8 cellular contexts compared by ENCODE assay signal in the genomic region with DNA sequence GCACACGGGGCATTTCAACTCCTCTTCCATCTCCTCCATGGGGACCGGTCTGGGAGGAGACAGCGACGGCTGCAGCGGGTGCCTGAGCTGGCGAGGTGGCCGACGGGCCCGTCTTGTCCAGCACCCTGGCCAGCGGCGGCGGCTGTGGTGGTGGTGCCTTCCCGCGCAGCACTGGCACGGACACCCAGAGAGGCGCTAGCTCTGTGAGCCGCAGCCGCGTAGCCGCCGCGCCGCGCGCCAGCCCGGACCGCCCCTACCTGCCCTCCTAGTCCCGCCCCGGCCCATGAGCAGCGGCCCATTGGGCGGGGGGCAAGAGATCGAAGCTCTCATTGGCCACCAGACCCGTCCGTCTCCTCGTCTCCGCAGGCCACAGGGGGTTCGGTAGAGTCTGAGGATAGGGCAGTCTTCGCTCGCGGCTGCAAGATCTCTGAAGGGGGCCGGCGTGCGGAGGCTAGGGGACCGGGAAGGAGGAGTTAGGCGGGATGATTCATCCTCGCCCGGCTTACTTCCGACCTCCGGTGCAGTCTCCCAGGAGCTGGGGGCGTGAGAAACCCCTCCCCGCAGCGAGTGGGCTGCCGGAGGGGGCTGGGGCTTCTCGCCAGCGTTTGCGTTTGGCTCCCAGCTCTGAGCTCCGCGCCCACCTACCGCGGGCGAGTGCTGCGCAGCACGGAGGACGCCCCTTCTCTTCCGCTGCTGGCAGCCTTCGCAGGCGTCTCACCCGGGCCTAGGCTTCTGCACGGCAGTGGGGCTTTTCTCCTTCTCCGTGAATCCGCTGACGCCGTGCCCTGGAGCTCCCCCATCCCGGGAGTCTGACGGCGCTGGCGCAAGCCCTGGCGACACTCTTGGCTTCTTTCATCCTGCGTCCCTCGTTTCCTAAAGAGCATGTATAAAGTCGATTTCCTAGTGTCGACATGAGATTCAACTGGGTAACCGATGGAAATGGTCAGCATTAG. TPM values are rescaled to one million over a fixed set of nuclear protein-coding genes. Genes with fewer than 3 reads are reported as not detected.
DNase-seq lines count a peak whose midpoint lies in the region; ATAC-seq, FAIRE-seq and TF ChIP-seq lines count a peak whose summit lies in the region.

A gene (minus strand): TSS at position 205 of the 953 bp plus-strand sequence. CDS start 166 bp downstream, at position 39.

- peak; percentile 99 for DNase-seq in A673 (ENCODE audit: low spot score)
- peak; percentile 99 for DNase-seq in NCI-H2227 (lab: John Stamatoyannopoulos, UW; ENCODE audit: unreplicated experiment)
- DNase-seq in activated B cell treated with CpG ODN at 0.5 μM for 24 hours, result peak; percentile 88
- peak; percentile 84 to 99 (median 98) for DNase-seq in caudate nucleus (lab: John Stamatoyannopoulos, UW)
- DNase-seq in immature natural killer cell, result peak; percentile 75 to 82 (median 81)
- peak; percentile 73 for DNase-seq in small intestine

- H3K9me3 ChIP-seq in A673 (ENCODE audit: low read depth, low read length, poor library complexity, severe bottlenecking) (no peaks in the 10 kb centered on the region), small intestine (ENCODE audit: control insufficient read depth, low read depth) (no peaks in the 10 kb centered on the region)

- peak within 1 kb of the TSS; percentile 69 for H3K4me3 ChIP-seq in A673 (ENCODE audit: low read depth, low read length, poor library complexity, severe bottlenecking)
- peak within 1 kb of the TSS; percentile 44 to 60 for H3K4me3 ChIP-seq in small intestine (ENCODE audit: low read depth in 1 of 2, low read length in 2 of 2)

- 0 to 1% (median 1%) methylated on average over 71 to 83 of the region's 83 CpGs for WGBS in small intestine, 3 donors

- BruUV-seq in A673 (replicated peaks; lab: Mats Ljungman, UMichigan), result no TSS peak

- FAIRE-seq in small intestine (lab: Jason Lieb, UNC), result no peak

- TF ChIP-seq CTCF in A673 (conservative IDR thresholded peaks at IDR 0.05; ENCODE audit: low read depth, low read length), result no peak
- no peak for TF ChIP-seq CTCF in activated B cell treated with CpG ODN at 0.5 μM for 24 hours (IDR thresholded peaks at IDR 0.05)

- H3K27ac ChIP-seq in A673 (ENCODE audit: low read depth, low read length, poor library complexity, severe bottlenecking), result peak within 1 kb of the TSS; percentile 73
- peak within 1 kb of the TSS; percentile 96 for H3K27ac ChIP-seq in caudate nucleus (ENCODE audit: low read depth, low read length)
- H3K27ac ChIP-seq in small intestine (ENCODE audit: low read depth in 1 of 2, low read length in 1 of 2), result peak within 1 kb of the TSS in 1 of 2 donors; percentile 70

- H3K9me3 Mint-ChIP-seq in activated B cell treated with CpG ODN at 0.5 μM for 24 hours (no peaks in the 10 kb centered on the region), immature natural killer cell (no peaks in the 10 kb centered on the region)

- peaks cover 14% of the 10 kb centered on the region for H3K4me1 ChIP-seq in A673 (ENCODE audit: insufficient read depth, low read length, poor library complexity, severe bottlenecking)
- peaks cover 0 to 3% of the 10 kb centered on the region in 2 donors for H3K4me1 ChIP-seq in small intestine (ENCODE audit: control insufficient read depth in 2 of 2, insufficient read depth in 1 of 2, low read depth in 1 of 2, low read length in 1 of 2)

- H3K4me3 Mint-ChIP-seq in activated B cell treated with CpG ODN at 0.5 μM for 24 hours (peak within 1 kb of the TSS; percentile 91), immature natural killer cell (peak within 1 kb of the TSS; percentile 88 to 92 (median 91))

- peaks cover 3% of the 10 kb centered on the region for H3K36me3 Mint-ChIP-seq in activated B cell treated with CpG ODN at 0.5 μM for 24 hours (ENCODE audit: low read depth)
- no peaks in the 10 kb centered on the region for H3K36me3 Mint-ChIP-seq in immature natural killer cell

- peaks cover 26% of the 10 kb centered on the region for H3K27me3 Mint-ChIP-seq in activated B cell treated with CpG ODN at 0.5 μM for 24 hours
- peaks cover 3 to 25% (median 24%) of the 10 kb centered on the region in 3 donors for H3K27me3 Mint-ChIP-seq in immature natural killer cell (ENCODE audit: low read depth in 3 of 3)

- H3K27ac Mint-ChIP-seq in activated B cell treated with CpG ODN at 0.5 μM for 24 hours (peak within 1 kb of the TSS; percentile 18), immature natural killer cell (peak within 1 kb of the TSS in 2 of 6 donors; percentile 46 to 75)

- ATAC-seq in GM18909 (IDR thresholded peaks at IDR 0.05; ENCODE audit: poor library complexity, unreplicated experiment) (peak; percentile 99), HG03175 (IDR thresholded peaks at IDR 0.05; ENCODE audit: unreplicated experiment) (peak; percentile 98), activated B cell treated with CpG ODN at 0.5 μM for 24 hours (ENCODE audit: low read depth) (peak; percentile 98)

- H3K4me1 Mint-ChIP-seq in activated B cell treated with CpG ODN at 0.5 μM for 24 hours, result peaks cover 27% of the 10 kb centered on the region
- peaks cover 20 to 22% of the 10 kb centered on the region in 2 donors for H3K4me1 Mint-ChIP-seq in immature natural killer cell

- POLR2A ChIA-PET in A673 (lab: Charles Lee; ENCODE audit: low non-redundant PET) (interaction anchor here (0.6 kb wide), 1 partner anchor 138 kb away, joined by 4 read pairs; no protein-coding TSS in a partner anchor), activated B cell treated with CpG ODN at 0.5 μM for 24 hours (lab: Charles Lee) (interaction anchor here (0.8 to 2.2 kb wide), 6 partner anchors 8 to 303 kb away, joined by 3 to 12 read pairs (median 4); a partner anchor contains a TSS)

- H3K36me3 ChIP-seq in A673 (ENCODE audit: insufficient read depth, low read length, poor library complexity, severe bottlenecking), result no peaks in the 10 kb centered on the region
- H3K36me3 ChIP-seq in small intestine (ENCODE audit: control insufficient read depth in 2 of 2, insufficient read depth in 2 of 2, low read length in 2 of 2), result no peaks in the 10 kb centered on the region

- H3K27me3 ChIP-seq in A673 (replicated peaks; ENCODE audit: insufficient read depth, low read depth, low read length, poor library complexity) (no peaks in the 10 kb centered on the region), small intestine (ENCODE audit: control insufficient read depth in 2 of 2, insufficient read depth in 2 of 2, low read length in 2 of 2) (peaks cover 9 to 13% of the 10 kb centered on the region in 2 donors)

- CTCF ChIA-PET in A673 (lab: Charles Lee), result no interaction called here
- CTCF ChIA-PET in activated B cell treated with CpG ODN at 0.5 μM for 24 hours (lab: Charles Lee), result interaction anchor here (0.6 to 1.6 kb wide), 4 partner anchors 11 to 369 kb away, joined by 3 to 9 read pairs (median 4); no protein-coding TSS in a partner anchor

- intact Hi-C loops in A673 (cut with micrococcal nuclease; ENCODE audit: unreplicated experiment) (loop anchor here (5.0 to 10.0 kb wide), 2 partner anchors 127 to 140 kb away; no protein-coding TSS in a partner anchor), activated B cell treated with CpG ODN at 0.5 μM for 24 hours (cut with micrococcal nuclease) (loop anchor here (1.0 to 10.0 kb wide), 5 partner anchors 108 to 1457 kb away; a partner anchor contains a TSS)

RNA-seq across cellular contexts. Expression of the gene that starts here (rescaled TPM):
- total RNA-seq in A673 (2021) (6.8 and 9.8 TPM in 2 replicates), activated B cell treated with CpG ODN at 0.5 μM for 24 hours (0.24 and 0.67 TPM in 2 replicates)
- polyA plus RNA-seq in immature natural killer cell (under 1 TPM in 1 of 3 donors, not detected in 2; 0.17 TPM), small intestine (1 to 10 TPM in 1 of 3 donors, not detected in 2; 1.3 TPM)

Comparison
In these comparisons a context has a peak if more than half of its experiments do, and no peak if none do; other contexts are left out.
1. Peak in DNase-seq and ATAC-seq in activated B cell treated with CpG ODN at 0.5 μM for 24 hours; RNA of the gene not detected or under 1 TPM.
2. Peak in DNase-seq in immature natural killer cell; RNA of the gene not detected or under 1 TPM.